ENCODE assay signal across 8 cellular contexts in the genomic region with DNA sequence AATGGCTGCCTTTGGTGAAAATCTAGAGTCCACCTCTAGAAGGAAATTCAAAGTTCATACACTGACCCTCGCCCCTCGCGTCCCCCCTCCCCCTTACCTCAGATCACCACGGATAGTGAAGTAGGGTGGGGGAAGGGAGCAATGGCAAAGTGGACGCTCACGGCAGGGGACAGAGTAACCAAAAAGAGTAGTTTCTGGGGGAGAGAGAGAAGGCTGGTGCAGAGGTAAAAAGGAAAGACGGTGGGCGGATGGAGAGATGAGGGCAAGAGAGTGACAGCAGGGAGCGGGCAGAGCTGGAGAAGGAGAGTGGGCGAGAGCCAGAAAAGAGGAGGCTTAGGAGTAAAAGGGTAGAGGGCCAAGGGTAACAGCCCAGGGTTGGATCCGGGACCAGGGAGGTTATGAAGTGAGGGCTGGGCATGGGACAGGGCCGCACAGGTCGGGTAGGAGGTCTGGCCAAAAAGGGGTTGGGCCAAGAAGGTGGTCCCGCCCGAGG. TPM values are rescaled to one million over a fixed set of nuclear protein-coding genes. Genes with fewer than 3 reads are reported as not detected.
DNase-seq lines count a peak whose midpoint lies in the region; ATAC-seq and TF ChIP-seq lines count a peak whose summit lies in the region.

No MANE protein-coding gene starts in this region.

- TF ChIP-seq CTCF in IMR-90 (conservative IDR thresholded peaks at IDR 0.05; ENCODE audit: low read depth, low read length): no peak
- TF ChIP-seq CTCF in colonic mucosa (IDR thresholded peaks at IDR 0.05): no peak
- no peak for TF ChIP-seq CTCF in mesothelial cell of epicardium (IDR thresholded peaks at IDR 0.05; ENCODE audit: unreplicated experiment)

- H4K91ac ChIP-seq in IMR-90 (ENCODE audit: insufficient read depth, low read depth, low read length): peak overlapping the region; percentile 21

- peak overlapping the region; percentile 79 for H3K4me2 ChIP-seq in IMR-90 (ENCODE audit: low read depth, low read length)

- H2BK5ac ChIP-seq in IMR-90 (ENCODE audit: low read depth, low read length, poor library complexity, severe bottlenecking): peak overlapping the region; percentile 6

- CTCF ChIA-PET in IMR-90 (lab: Yijun Ruan, JAX): no interaction called here

- no peak overlapping the region for H4K5ac ChIP-seq in IMR-90 (ENCODE audit: low read depth, low read length)

- no peak for TF ChIP-seq RAD21 in IMR-90 (IDR thresholded peaks at IDR 0.05; ENCODE audit: low read length)

- no peaks in the 10 kb centered on the region for H4K20me1 ChIP-seq in IMR-90 (ENCODE audit: insufficient read depth, low read length)

- H2BK15ac ChIP-seq in IMR-90 (ENCODE audit: low read depth, low read length): no peak overlapping the region

- H3K4me1 ChIP-seq in IMR-90 (ENCODE audit: control insufficient read depth, insufficient read depth, low read length): peaks cover 2% of the 10 kb centered on the region
- H3K4me1 ChIP-seq in colonic mucosa: peaks cover 10% of the 10 kb centered on the region

- peak overlapping the region; percentile 60 for H3K23ac ChIP-seq in IMR-90 (ENCODE audit: low read depth, low read length)

- H3K4me3 ChIP-seq in IMR-90 (ENCODE audit: insufficient read depth, low read depth, low read length) (peak overlapping the region; percentile 68), colonic mucosa (peak overlapping the region; percentile 74)

- H3K4me1 Mint-ChIP-seq in mesothelial cell of epicardium: peaks cover 18% of the 10 kb centered on the region

- H3K36me3 Mint-ChIP-seq in mesothelial cell of epicardium: no peaks in the 10 kb centered on the region

- in situ Hi-C loops in IMR-90 (cut with MboI; ENCODE audit: low sequenced_read_pairs): no loop called here

- peak overlapping the region; percentile 95 for H3K4me3 Mint-ChIP-seq in mesothelial cell of epicardium

- peak overlapping the region; percentile 44; the same call in 1 of the 2 replicates for H3K56ac ChIP-seq in IMR-90 (ENCODE audit: extremely low read depth, insufficient read depth, low read length)

- H2BK20ac ChIP-seq in IMR-90 (ENCODE audit: low read depth, low read length): no peak overlapping the region

- ATAC-seq in IMR-90 (ENCODE audit: low read depth): peak; percentile 5

- POLR2A ChIA-PET in IMR-90 (lab: Charles Lee; ENCODE audit: unreplicated experiment): no interaction called here

- dilution Hi-C loops in IMR-90 (cut with HindIII; ENCODE audit: low sequenced_read_pairs, unreplicated experiment): no loop called here

- H3K27ac ChIP-seq in IMR-90 (ENCODE audit: insufficient read depth, low read length) (peak overlapping the region; percentile 17), colonic mucosa (peak overlapping the region; percentile 54)

- H3K9ac ChIP-seq in IMR-90 (ENCODE audit: low read depth, low read length) (peak overlapping the region; percentile 57), colonic mucosa (ENCODE audit: low read depth in 2 of 2, low read length in 2 of 2) (peak overlapping the region; percentile 88 to 90)

- 0 out of 2 replicates have a peak overlapping the region, but pooled peaks have one; percentile 27 for H3K14ac ChIP-seq in IMR-90 (replicated peaks; ENCODE audit: low read depth, low read length)

- H3K27ac Mint-ChIP-seq in mesothelial cell of epicardium: peak overlapping the region; percentile 98

- no peaks in the 10 kb centered on the region for H3K9me1 ChIP-seq in IMR-90 (ENCODE audit: insufficient read depth, low read length)

- H3K9me3 ChIP-seq in IMR-90 (ENCODE audit: control insufficient read depth, insufficient read depth, low read length) (no peaks in the 10 kb centered on the region), colonic mucosa (no peaks in the 10 kb centered on the region)

- TF ChIP-seq POLR2A in IMR-90 (IDR thresholded peaks at IDR 0.05; ENCODE audit: low read depth, low read length): no peak

- intact Hi-C loops in IMR-90 (cut with micrococcal nuclease) (no loop called here), colonic mucosa (cut with DNase I) (no loop called here)

- H2BK120ac ChIP-seq in IMR-90 (ENCODE audit: low read depth, low read length): no peak overlapping the region

- peak overlapping the region; percentile 48; the same call in 1 of the 2 replicates for H2AK5ac ChIP-seq in IMR-90 (ENCODE audit: low read depth, low read length)

- H3K9me3 Mint-ChIP-seq in mesothelial cell of epicardium: no peaks in the 10 kb centered on the region

- peak overlapping the region; percentile 99 for H2AFZ ChIP-seq in IMR-90 (replicated peaks; ENCODE audit: low read length, poor library complexity)

- H4K8ac ChIP-seq in IMR-90 (ENCODE audit: low read depth in 2 of 2, low read length in 2 of 2): peak overlapping the region; percentile 9 to 70; a peak in 3 of 4 replicates

- H3K27me3 Mint-ChIP-seq in mesothelial cell of epicardium (ENCODE audit: low read depth): no peaks in the 10 kb centered on the region

- peak overlapping the region; percentile 74 for H2AK9ac ChIP-seq in IMR-90 (replicated peaks; ENCODE audit: low read depth, low read length, poor library complexity)

- no peak overlapping the region for H3K18ac ChIP-seq in IMR-90 (ENCODE audit: low read depth, low read length)

- peak overlapping the region; percentile 30 for H3K4ac ChIP-seq in IMR-90 (ENCODE audit: low read depth, low read length)

- BruUV-seq in IMR-90 (replicated peaks; lab: Mats Ljungman, UMichigan): no TSS peak

- H3K27me3 ChIP-seq in IMR-90 (ENCODE audit: control insufficient read depth, insufficient read depth, low read length) (no peaks in the 10 kb centered on the region), colonic mucosa (no peaks in the 10 kb centered on the region)

- peaks cover 6 to 32% of the 10 kb centered on the region in 2 experiments for H3K79me1 ChIP-seq in IMR-90 (ENCODE audit: low read depth in 1 of 2, low read length in 2 of 2)

- WGBS in IMR-90 (ENCODE audit: extremely low coverage in 2 of 2, insufficient read length in 1 of 2), 2 experiments: 0% methylated on average over 5 of the region's 15 CpGs; no CpG with 5 or more reads in 1 of the 2 experiments

- H3K36me3 ChIP-seq in IMR-90 (ENCODE audit: control insufficient read depth, insufficient read depth, low read length) (no peaks in the 10 kb centered on the region), colonic mucosa (no peaks in the 10 kb centered on the region)

- DNase-seq in NCI-H748 treated with DMSO at 0.1 percent for 48 hours (lab: John Stamatoyannopoulos, UW): peak; percentile 32
- no peak for DNase-seq in NCI-H748 (lab: John Stamatoyannopoulos, UW; ENCODE audit: unreplicated experiment)
- no peak for DNase-seq in IMR-90
- DNase-seq in colonic mucosa: no peak
- DNase-seq in mesothelial cell of epicardium (ENCODE audit: low spot score in 2 of 2, unreplicated experiment in 2 of 2): no peak
- DNase-seq in SKM-1 (lab: John Stamatoyannopoulos, UW; ENCODE audit: unreplicated experiment): no peak
- no peak for DNase-seq in NCI-H2196 treated with DMSO at 0.1 percent for 48 hours (lab: John Stamatoyannopoulos, UW; ENCODE audit: unreplicated experiment)
- DNase-seq in GF-D8 (lab: John Stamatoyannopoulos, UW): no peak

TF ChIP-seq in IMR-90, 13 proteins besides CTCF, POLR2A, EP300 and RAD21:
- TF ChIP-seq CHD1 (IDR thresholded peaks at IDR 0.05; ENCODE audit: low read depth, low read length) (no peak), RFX5 (IDR thresholded peaks at IDR 0.05; ENCODE audit: low read depth, low read length) (no peak), CEBPB (IDR thresholded peaks at IDR 0.05; ENCODE audit: low read depth, low read length) (no peak), FOS (IDR thresholded peaks at IDR 0.05; ENCODE audit: low read depth, low read length) (no peak), MXI1 (IDR thresholded peaks at IDR 0.05; ENCODE audit: borderline replicate concordance, low read depth, low read length) (no peak), MAZ (IDR thresholded peaks at IDR 0.05; ENCODE audit: borderline replicate concordance, low read depth, low read length) (no peak), MAFK (IDR thresholded peaks at IDR 0.05; ENCODE audit: low read depth, low read length) (no peak), BHLHE40 (IDR thresholded peaks at IDR 0.05; ENCODE audit: low read depth, low read length) (no peak)
- TF ChIP-seq, protein P1, sequence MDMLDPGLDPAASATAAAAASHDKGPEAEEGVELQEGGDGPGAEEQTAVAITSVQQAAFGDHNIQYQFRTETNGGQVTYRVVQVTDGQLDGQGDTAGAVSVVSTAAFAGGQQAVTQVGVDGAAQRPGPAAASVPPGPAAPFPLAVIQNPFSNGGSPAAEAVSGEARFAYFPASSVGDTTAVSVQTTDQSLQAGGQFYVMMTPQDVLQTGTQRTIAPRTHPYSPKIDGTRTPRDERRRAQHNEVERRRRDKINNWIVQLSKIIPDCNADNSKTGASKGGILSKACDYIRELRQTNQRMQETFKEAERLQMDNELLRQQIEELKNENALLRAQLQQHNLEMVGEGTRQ (IDR thresholded peaks at IDR 0.05; ENCODE audit: low read depth, low read length): no peak
- TF ChIP-seq, protein P2, sequence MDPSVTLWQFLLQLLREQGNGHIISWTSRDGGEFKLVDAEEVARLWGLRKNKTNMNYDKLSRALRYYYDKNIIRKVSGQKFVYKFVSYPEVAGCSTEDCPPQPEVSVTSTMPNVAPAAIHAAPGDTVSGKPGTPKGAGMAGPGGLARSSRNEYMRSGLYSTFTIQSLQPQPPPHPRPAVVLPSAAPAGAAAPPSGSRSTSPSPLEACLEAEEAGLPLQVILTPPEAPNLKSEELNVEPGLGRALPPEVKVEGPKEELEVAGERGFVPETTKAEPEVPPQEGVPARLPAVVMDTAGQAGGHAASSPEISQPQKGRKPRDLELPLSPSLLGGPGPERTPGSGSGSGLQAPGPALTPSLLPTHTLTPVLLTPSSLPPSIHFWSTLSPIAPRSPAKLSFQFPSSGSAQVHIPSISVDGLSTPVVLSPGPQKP (IDR thresholded peaks at IDR 0.05; ENCODE audit: borderline replicate concordance, low read depth, low read length): no peak

RNA-seq across cellular contexts. Expression of a gene that starts 0.4 kb away (rescaled TPM):
- 11.9 and 15.1 TPM in 2 replicates for total RNA-seq in IMR-90 (2012; rRNA removed)
- polyA plus RNA-seq in IMR-90 (2012; rRNA removed): 4.5 and 6.0 TPM in 2 replicates
- polyA plus RNA-seq in IMR-90 (2012; cell fraction: cytosol; rRNA removed): 2.8 and 5.7 TPM in 2 replicates
- 2.2 and 5.7 TPM in 2 replicates for polyA plus RNA-seq in IMR-90 (2012; cell fraction: nucleus; rRNA removed; ENCODE audit: low replicate concordance)
- 10 to 100 TPM; 29.6 to 47.9 TPM for total RNA-seq in colonic mucosa
- 16.8 to 17.2 TPM (median 17.2 TPM) in 3 replicates for total RNA-seq in mesothelial cell of epicardium

RNA-seq across cellular contexts. Expression of a gene that starts 0.9 kb away (rescaled TPM):
- total RNA-seq in IMR-90 (2012; rRNA removed) (8.3 and 11.5 TPM in 2 replicates), colonic mucosa (1 to 10 TPM; 3.5 to 7.5 TPM), mesothelial cell of epicardium (11.4 to 12.4 TPM (median 12.1 TPM) in 3 replicates)
- 5.5 and 6.1 TPM in 2 replicates for polyA plus RNA-seq in IMR-90 (2012; rRNA removed)
- polyA plus RNA-seq in IMR-90 (2012; cell fraction: cytosol; rRNA removed): 2.1 and 2.8 TPM in 2 replicates
- 1.2 and 4.3 TPM in 2 replicates for polyA plus RNA-seq in IMR-90 (2012; cell fraction: nucleus; rRNA removed; ENCODE audit: low replicate concordance)
